28 cellular contexts compared by ENCODE assay signal in the genomic region with DNA sequence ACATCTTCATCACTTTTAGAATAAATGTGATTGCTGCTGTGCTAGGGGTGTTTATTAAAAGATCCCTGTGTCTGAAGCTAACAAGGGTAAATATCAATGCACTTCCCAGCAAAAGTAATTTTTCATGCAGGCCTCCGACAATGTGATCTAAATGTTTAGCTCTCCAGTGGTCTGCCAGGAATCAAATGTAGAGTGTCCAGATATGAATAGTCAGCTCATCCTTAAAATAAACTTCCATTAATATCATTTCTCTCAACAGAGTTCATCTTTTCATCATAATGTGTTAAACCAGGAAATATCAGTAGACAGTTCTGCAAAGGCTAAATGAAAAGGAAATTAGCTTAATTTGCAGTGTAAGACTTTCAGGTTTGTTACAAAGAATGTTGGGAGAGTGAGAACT.
"Had no signal": no experiment of that assay in that cellular context is flagged by ENCODE, and none has a peak within 500 bp of the region (broad histone marks: within the 10 kb centered on the region; RNA-seq: fewer than 3 reads in every experiment).

No MANE protein-coding gene starts in this region.

- H3K9me3 ChIP-seq: adrenal gland, Peyer's patch had no signal

- H3K36me3 Mint-ChIP-seq: brain had no signal

- FAIRE-seq: bronchial epithelial cell had no signal

- H3K36me3 ChIP-seq: adrenal gland, Peyer's patch had no signal

- H3K4me3 Mint-ChIP-seq: activated CD4-positive, alpha-beta T cell treated with anti-CD3 and anti-CD28 coated beads, Interleukin-2, amount 10 ng/mL, durations not matched to agents 24 days and 14 days; activated CD8-positive, alpha-beta T cell treated with anti-CD3 and anti-CD28 coated beads for 36 hours; activated naive CD4-positive, alpha-beta T cell treated with anti-CD3 and anti-CD28 coated beads for 36 hours; activated T-cell treated with anti-CD3 and anti-CD28 coated beads, Interleukin-2, amount 50 U/mL, for 72 hours; brain; IgD-negative memory B cell had no signal

- H3K4me1 ChIP-seq: adrenal gland, Peyer's patch had no signal

- H3K27me3 Mint-ChIP-seq: activated CD4-positive, alpha-beta T cell treated with anti-CD3 and anti-CD28 coated beads, Interleukin-2, amount 10 ng/mL, durations not matched to agents 24 days and 14 days; activated CD8-positive, alpha-beta T cell treated with anti-CD3 and anti-CD28 coated beads for 36 hours; brain had no signal

- H3K4me3 ChIP-seq: adrenal gland, Peyer's patch had no signal

- H3K27ac ChIP-seq: adrenal gland, Peyer's patch had no signal

- H3K27me3 ChIP-seq: Peyer's patch had no signal

- H3K27ac Mint-ChIP-seq: activated CD4-positive, alpha-beta T cell treated with anti-CD3 and anti-CD28 coated beads, Interleukin-2, amount 10 ng/mL, durations not matched to agents 24 days and 14 days; activated CD8-positive, alpha-beta T cell treated with anti-CD3 and anti-CD28 coated beads for 36 hours; activated naive CD4-positive, alpha-beta T cell treated with anti-CD3 and anti-CD28 coated beads for 36 hours; activated naive CD4-positive, alpha-beta T cell treated with anti-CD3 and anti-CD28 coated beads, Interleukin-2, amount 50 U/mL, for 72 hours; activated T-cell treated with anti-CD3 and anti-CD28 coated beads, Interleukin-2, amount 50 U/mL, for 72 hours; activated T-helper 2 cell treated with anti-CD3 and anti-CD28 coated beads, Interferon-gamma antibody, Interleukin-2, Interleukin-4, amounts not matched to agents 10 μg/mL and 5 μg/mL and 100 μg/mL, durations not matched to agents 14 hours and 24 hours and 36 hours had no signal

- H3K9me3 Mint-ChIP-seq: activated CD4-positive, alpha-beta T cell treated with anti-CD3 and anti-CD28 coated beads, Interleukin-2, amount 10 ng/mL, durations not matched to agents 24 days and 14 days had no signal

- ATAC-seq: activated CD8-positive, alpha-beta T cell treated with anti-CD3 and anti-CD28 coated beads for 36 hours; activated naive CD4-positive, alpha-beta T cell treated with anti-CD3 and anti-CD28 coated beads, Interleukin-2, amount 50 U/mL, for 72 hours; activated T-cell treated with anti-CD3 and anti-CD28 coated beads, Interleukin-2, amount 50 U/mL, for 72 hours; PC-3 had no signal

- DNase-seq: activated CD4-positive, alpha-beta T cell treated with anti-CD3 and anti-CD28 coated beads, Interleukin-2, amount 10 ng/mL, durations not matched to agents 24 days and 14 days; activated CD4-positive, alpha-beta T cell treated with anti-CD3 and anti-CD28 coated beads, Interleukin-2, amount 50 U/mL, for 4 hours; activated CD8-positive, alpha-beta T cell treated with anti-CD3 and anti-CD28 coated beads for 36 hours; activated gamma-delta T cell treated with Interleukin-2 at 50 U/mL for 16 hours; activated naive CD4-positive, alpha-beta T cell treated with anti-CD3 and anti-CD28 coated beads for 36 hours; activated T-cell treated with anti-CD3 and anti-CD28 coated beads, Interleukin-2, amount 50 U/mL, for 1 hour; activated T-cell treated with anti-CD3 and anti-CD28 coated beads, Interleukin-2, amount 50 U/mL, for 72 hours; adrenal gland; caudate nucleus; Karpas-422; KBM-7; NCI-H1105 treated with DMSO at 0.1 percent for 48 hours; NCI-H1436 treated with DMSO at 0.1 percent for 48 hours; NCI-H1694 treated with DMSO at 0.1 percent for 48 hours; NCI-H2029; NCI-H345; NCI-H748 treated with DMSO at 0.1 percent for 48 hours; NK-92 treated with Interleukin-12 subunit alpha and Interleukin-12 subunit beta, amount 100 ng/mL, for 24 hours; PC-3; Peyer's patch; RPMI8226; SHP77 treated with DMSO at 0.1 percent for 48 hours; T1000 had no signal
